Comparison of ENCODE assay signal across 15 cellular contexts in the genomic region with DNA sequence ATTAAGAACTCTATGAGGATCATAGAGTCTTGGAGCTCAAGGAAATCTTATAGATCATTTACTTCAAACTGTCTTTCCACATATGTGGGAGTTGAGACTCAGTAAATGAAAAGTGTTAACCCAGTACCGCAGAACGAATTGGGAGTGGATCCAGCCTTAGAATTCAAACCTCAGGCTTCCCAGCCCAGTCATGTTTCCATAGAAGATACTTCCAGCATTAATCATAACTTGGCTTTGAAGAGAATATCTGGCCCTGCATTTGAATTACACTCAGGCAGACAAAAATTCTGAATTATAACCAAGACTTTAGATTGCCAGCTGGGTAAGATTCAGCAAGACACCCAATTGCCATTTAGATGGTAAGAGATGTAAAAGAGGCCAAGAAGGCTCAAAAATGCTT.
DNase-seq lines count a peak whose midpoint lies in the region; ATAC-seq and TF ChIP-seq lines count a peak whose summit lies in the region.
"Had no signal": no experiment of that assay in that cellular context is flagged by ENCODE, and none has a peak within 500 bp of the region (broad histone marks: within the 10 kb centered on the region; RNA-seq: fewer than 3 reads in every experiment).

No MANE protein-coding gene starts in this region.

- peak; percentile 57; the same call in 1 of the 3 replicates for ATAC-seq in RWPE2 (ENCODE audit: low read depth)
- peak; percentile 75 for ATAC-seq in omental fat pad (ENCODE audit: low FRiP score)
- ATAC-seq in HG02973 (IDR thresholded peaks at IDR 0.05; ENCODE audit: unreplicated experiment), result no peak
- ATAC-seq: activated T-cell treated with anti-CD3 and anti-CD28 coated beads, Interleukin-2, amount 50 U/mL, for 72 hours; esophagus mucosa had no signal

- no peaks in the 10 kb centered on the region for H3K36me3 ChIP-seq in RWPE2 (ENCODE audit: low read depth)
- H3K36me3 ChIP-seq in Peyer's patch, result no peaks in the 10 kb centered on the region
- H3K36me3 ChIP-seq: BLaER1 had no signal

- no peak for TF ChIP-seq POLR2A in Peyer's patch (IDR thresholded peaks at IDR 0.05)

- H3K4me1 ChIP-seq in RWPE2 (ENCODE audit: insufficient read depth, poor library complexity, severe bottlenecking) (no peaks in the 10 kb centered on the region), Peyer's patch (no peaks in the 10 kb centered on the region)
- H3K4me1 ChIP-seq: BLaER1 had no signal

- H3K27ac ChIP-seq in RWPE2 (ENCODE audit: poor library complexity, severe bottlenecking) (no peak overlapping the region), Peyer's patch (no peak overlapping the region)
- H3K27ac ChIP-seq: BLaER1 had no signal

- no peaks in the 10 kb centered on the region for H3K9me3 ChIP-seq in RWPE2 (ENCODE audit: severe bottlenecking)
- no peaks in the 10 kb centered on the region for H3K9me3 ChIP-seq in Peyer's patch
- H3K9me3 ChIP-seq: BLaER1 had no signal

- H3K4me3 ChIP-seq in RWPE2 (ENCODE audit: severe bottlenecking) (no peak overlapping the region), fibroblast of mammary gland (ENCODE audit: control insufficient read depth, low read depth, low read length) (no peak overlapping the region), Peyer's patch (no peak overlapping the region)
- H3K4me3 ChIP-seq: BLaER1 had no signal

- H3K27me3 ChIP-seq in RWPE2 (ENCODE audit: insufficient read depth, poor library complexity, severe bottlenecking) (no peaks in the 10 kb centered on the region), Peyer's patch (no peaks in the 10 kb centered on the region)
- H3K27me3 ChIP-seq: BLaER1 had no signal

- DNase-seq in EL (peak; percentile 59), RWPE2 (ENCODE audit: low spot score) (no peak), fibroblast of mammary gland (ENCODE audit: low read depth) (peak; percentile 86), omental fat pad (ENCODE audit: low spot score) (no peak), Peyer's patch (no peak), cerebellar cortex (ENCODE audit: low spot score) (no peak), SHP77 treated with DMSO at 0.1 percent for 48 hours (lab: John Stamatoyannopoulos, UW) (no peak)
- DNase-seq: activated T-cell treated with anti-CD3 and anti-CD28 coated beads, Interleukin-2, amount 50 U/mL, for 72 hours; DMS 273 treated with DMSO at 0.1 percent for 48 hours; NCI-H2029; NCI-H69; OCI-M1 had no signal

- no peak for TF ChIP-seq CTCF in RWPE2 (IDR thresholded peaks at IDR 0.05; ENCODE audit: poor library complexity, severe bottlenecking)
- no peak for TF ChIP-seq CTCF in fibroblast of mammary gland (conservative IDR thresholded peaks at IDR 0.05; ENCODE audit: control insufficient read depth, insufficient read depth, low read depth, low read length)
- no peak for TF ChIP-seq CTCF in omental fat pad (IDR thresholded peaks at IDR 0.05)
- TF ChIP-seq CTCF in Peyer's patch (IDR thresholded peaks at IDR 0.05), result no peak

Comparison
In these comparisons a context has a peak if more than half of its experiments do, and no peak if none do; other contexts are left out.
1. DNase-seq: peak in EL (single experiment) and fibroblast of mammary gland (single experiment); none in RWPE2 (single experiment), omental fat pad (single experiment), Peyer's patch (0 of 3), cerebellar cortex (single experiment) and SHP77 treated with DMSO at 0.1 percent for 48 hours (single experiment).